In genomic region chr6:487956-488355, GRCh38 we compare ENCODE assay signal across 11 cellular contexts.
DNase-seq lines count a peak whose midpoint lies in the region; TF ChIP-seq lines count a peak whose summit lies in the region.
"Had no signal": no experiment of that assay in that cellular context is flagged by ENCODE, and none has a peak within 500 bp of the region (broad histone marks: within the 10 kb centered on the region; RNA-seq: fewer than 3 reads in every experiment).

No MANE protein-coding gene starts in this region.

- peaks cover 63% of the 10 kb centered on the region for H3K36me3 Mint-ChIP-seq in endodermal cell (ENCODE audit: low read depth)

- no peak overlapping the region for H3K4me3 ChIP-seq in OCI-LY3 (ENCODE audit: low read length)
- H3K4me3 ChIP-seq in dorsolateral prefrontal cortex = peak overlapping the region in 1 of 59 donors; percentile 1
- H3K4me3 ChIP-seq in endodermal cell (ENCODE audit: low read length) = no peak overlapping the region
- H3K4me3 ChIP-seq: hepatocyte had no signal

- H3K4me3 Mint-ChIP-seq in endodermal cell = no peak overlapping the region

- no peaks in the 10 kb centered on the region for H3K4me1 Mint-ChIP-seq in endodermal cell

- H3K27ac Mint-ChIP-seq in endodermal cell = no peak overlapping the region

- H3K4me1 ChIP-seq in OCI-LY3 (ENCODE audit: low read length) (peaks cover 96% of the 10 kb centered on the region), endodermal cell (ENCODE audit: control insufficient read depth, insufficient read depth, low read length) (no peaks in the 10 kb centered on the region)

- peaks cover 37% of the 10 kb centered on the region for H3K36me3 ChIP-seq in OCI-LY3 (replicated peaks; ENCODE audit: low read depth, low read length)
- peaks cover 46% of the 10 kb centered on the region for H3K36me3 ChIP-seq in endodermal cell (ENCODE audit: control insufficient read depth, insufficient read depth, low read length)

- DNase-seq in dorsolateral prefrontal cortex (peak; percentile 18 to 98 (median 92)), nucleus accumbens (lab: John Stamatoyannopoulos, UW) (peak in 54 of 56 donors; percentile 35 to 96 (median 88)), endodermal cell (no peak), AG08396 (ENCODE audit: low spot score) (no peak), SHP77 treated with DMSO at 0.1 percent for 48 hours (lab: John Stamatoyannopoulos, UW) (no peak)
- DNase-seq: activated effector memory CD4-positive, alpha-beta T cell treated with anti-CD3 and anti-CD28 coated beads, Interleukin-2, amount 50 U/mL, for 16 hours; left ventricle myocardium superior; MM.1S had no signal

- 0 out of 2 replicates have a peak, but pooled peaks have one; percentile 7 for TF ChIP-seq CTCF in GM12874 (IDR thresholded peaks at IDR 0.05; ENCODE audit: insufficient read depth, low read depth, low read length)
- no peak for TF ChIP-seq CTCF in OCI-LY3 (IDR thresholded peaks at IDR 0.05; ENCODE audit: low read depth, low read length)
- peak in 13 of 56 donors; percentile 9 to 35 (median 19) for TF ChIP-seq CTCF in dorsolateral prefrontal cortex (IDR thresholded peaks at IDR 0.05 in 54 of 56, conservative IDR thresholded peaks at IDR 0.05 in 2 of 56; ENCODE audit: low read depth in 1 of 56, partially characterized antibody in 56 of 56)
- no peak for TF ChIP-seq CTCF in endodermal cell (conservative IDR thresholded peaks at IDR 0.05)

- H4K20me1 ChIP-seq in OCI-LY3 (ENCODE audit: insufficient read depth, low read length) = no peaks in the 10 kb centered on the region

- H3K9ac ChIP-seq in OCI-LY3 (ENCODE audit: low read length) = peak overlapping the region; percentile 75
- H3K9ac ChIP-seq in endodermal cell (ENCODE audit: extremely low read depth, low read length, poor library complexity, severe bottlenecking) = no peak overlapping the region

- peaks cover 19% of the 10 kb centered on the region for H3K79me2 ChIP-seq in OCI-LY3 (ENCODE audit: low read length)
- H3K79me2 ChIP-seq: hepatocyte had no signal

- peaks cover 25% of the 10 kb centered on the region for H3K9me3 Mint-ChIP-seq in endodermal cell

- H3K27me3 ChIP-seq in OCI-LY3 (ENCODE audit: low read depth, low read length) = no peaks in the 10 kb centered on the region
- no peaks in the 10 kb centered on the region for H3K27me3 ChIP-seq in dorsolateral prefrontal cortex
- H3K27me3 ChIP-seq in endodermal cell (ENCODE audit: control insufficient read depth, insufficient read depth, low read length, poor library complexity, severe bottlenecking) = no peaks in the 10 kb centered on the region
- H3K27me3 ChIP-seq: hepatocyte had no signal

- H2AFZ ChIP-seq in OCI-LY3 (ENCODE audit: low read depth, low read length) = no peak overlapping the region
- H2AFZ ChIP-seq: hepatocyte had no signal

- H3K9me3 ChIP-seq in OCI-LY3 (ENCODE audit: insufficient read depth, low read length) (no peaks in the 10 kb centered on the region), endodermal cell (ENCODE audit: control insufficient read depth, low read length) (peaks cover 10% of the 10 kb centered on the region)

- H3K4me2 ChIP-seq in OCI-LY3 (ENCODE audit: low read length) = peak overlapping the region; percentile 16; the same call in 1 of the 2 replicates
- H3K4me2 ChIP-seq: hepatocyte had no signal

- intact Hi-C loops in dorsolateral prefrontal cortex (cut with DNase I) = loop anchor here (2.0 to 10.0 kb wide), 3 partner anchors 36 to 195 kb away; partner anchors contain the start of gene DUSP22 (in 2 of the 2)

- WGBS in endodermal cell (ENCODE audit: insufficient coverage in 1 of 2, insufficient read length in 1 of 2), 2 experiments = 90 to 95% methylated on average over 2 to 13 of the region's 13 CpGs

- no peaks in the 10 kb centered on the region for H3K27me3 Mint-ChIP-seq in endodermal cell (ENCODE audit: insufficient read depth)

- H3K27ac ChIP-seq in OCI-LY3 (ENCODE audit: low read length) (peak overlapping the region; percentile 100), dorsolateral prefrontal cortex (peak overlapping the region in 56 of 59 donors; percentile 33 to 94 (median 84)), endodermal cell (ENCODE audit: low read depth, low read length) (no peak overlapping the region)
- H3K27ac ChIP-seq: hepatocyte had no signal

Comparison
In these comparisons a context has a peak if more than half of its experiments do, and no peak if none do; other contexts are left out.
1. DNase-seq: peak in dorsolateral prefrontal cortex (10 of 10) and nucleus accumbens (54 of 56); none in endodermal cell (single experiment), AG08396 (single experiment) and SHP77 treated with DMSO at 0.1 percent for 48 hours (single experiment).